In genomic region chr12:113222730-113223531, GRCh38 we compare ENCODE assay signal across 8 cellular contexts. TPM values are rescaled to one million over a fixed set of nuclear protein-coding genes. Genes with fewer than 3 reads are reported as not detected.
A peak's percentile ranks its signal among the peaks of the same experiment; 100 is the strongest.
DNase-seq lines count a peak whose midpoint lies in the region; ATAC-seq and TF ChIP-seq lines count a peak whose summit lies in the region.

No MANE protein-coding gene starts in this region.

- DNase-seq in activated effector memory CD4-positive, alpha-beta T cell treated with anti-CD3 and anti-CD28 coated beads, Interleukin-2, amount 50 U/mL, for 16 hours = peak; percentile 67
- DNase-seq in activated effector memory CD4-positive, alpha-beta T cell treated with Interleukin-2 at 50 U/mL for 16 hours = no peak
- DNase-seq in NCI-H2107 treated with DMSO at 0.1 percent for 48 hours (lab: John Stamatoyannopoulos, UW; ENCODE audit: unreplicated experiment) (peak; percentile 68), glutamatergic neuron (no peak), pulmonary artery endothelial cell (ENCODE audit: low read depth, low spot score) (peak; percentile 93), 8988T (no peak)

- no peak for ATAC-seq in HG03520 (IDR thresholded peaks at IDR 0.05; ENCODE audit: unreplicated experiment)

- no peak for TF ChIP-seq CTCF in glutamatergic neuron (IDR thresholded peaks at IDR 0.05; ENCODE audit: partially characterized antibody, unreplicated experiment)

- peaks cover 40% of the 10 kb centered on the region for H3K4me1 Mint-ChIP-seq in activated naive CD4-positive, alpha-beta T cell treated with anti-CD3 and anti-CD28 coated beads, Interleukin-2, amount 50 U/mL, for 24 hours
- peaks cover 7% of the 10 kb centered on the region for H3K4me1 Mint-ChIP-seq in glutamatergic neuron (ENCODE audit: low read depth, unreplicated experiment)

- H3K27me3 Mint-ChIP-seq in activated naive CD4-positive, alpha-beta T cell treated with anti-CD3 and anti-CD28 coated beads, Interleukin-2, amount 50 U/mL, for 24 hours = no peaks in the 10 kb centered on the region
- H3K27me3 Mint-ChIP-seq in glutamatergic neuron (ENCODE audit: unreplicated experiment) = no peaks in the 10 kb centered on the region

- no peaks in the 10 kb centered on the region for H3K36me3 Mint-ChIP-seq in activated naive CD4-positive, alpha-beta T cell treated with anti-CD3 and anti-CD28 coated beads, Interleukin-2, amount 50 U/mL, for 24 hours
- H3K36me3 Mint-ChIP-seq in glutamatergic neuron (ENCODE audit: unreplicated experiment) = no peaks in the 10 kb centered on the region

- peak overlapping the region; percentile 94 for H3K4me3 Mint-ChIP-seq in activated naive CD4-positive, alpha-beta T cell treated with anti-CD3 and anti-CD28 coated beads, Interleukin-2, amount 50 U/mL, for 24 hours
- H3K4me3 Mint-ChIP-seq in glutamatergic neuron (ENCODE audit: unreplicated experiment) = peak overlapping the region; percentile 30

- H3K9me3 Mint-ChIP-seq in activated naive CD4-positive, alpha-beta T cell treated with anti-CD3 and anti-CD28 coated beads, Interleukin-2, amount 50 U/mL, for 24 hours = no peaks in the 10 kb centered on the region
- peaks cover 3% of the 10 kb centered on the region for H3K9me3 Mint-ChIP-seq in glutamatergic neuron (ENCODE audit: unreplicated experiment)

- H3K27ac Mint-ChIP-seq in activated naive CD4-positive, alpha-beta T cell treated with anti-CD3 and anti-CD28 coated beads, Interleukin-2, amount 50 U/mL, for 24 hours = peak overlapping the region; percentile 94
- no peak overlapping the region for H3K27ac Mint-ChIP-seq in glutamatergic neuron (ENCODE audit: unreplicated experiment)

RNA-seq across cellular contexts. Expression of gene TPCN1, which starts 1.7 kb away (rescaled TPM):
- total RNA-seq in glutamatergic neuron (ENCODE audit: unreplicated experiment) (7.9 TPM), pulmonary artery endothelial cell (8.2 and 10.8 TPM in 2 replicates)

RNA-seq across cellular contexts. Expression of gene RITA1, which starts 37.4 kb away (rescaled TPM):
- total RNA-seq in glutamatergic neuron (ENCODE audit: unreplicated experiment) = 6.7 TPM
- 22.3 and 26.1 TPM in 2 replicates for total RNA-seq in pulmonary artery endothelial cell

RNA-seq across cellular contexts. Expression of gene DDX54, which starts 37.7 kb away (rescaled TPM):
- 16.9 TPM for total RNA-seq in glutamatergic neuron (ENCODE audit: unreplicated experiment)
- 47.5 and 49.1 TPM in 2 replicates for total RNA-seq in pulmonary artery endothelial cell

Comparison
In these comparisons a context has a peak if more than half of its experiments do, and no peak if none do; other contexts are left out.
1. DNase-seq: peak in activated effector memory CD4-positive, alpha-beta T cell treated with anti-CD3 and anti-CD28 coated beads, Interleukin-2, amount 50 U/mL, for 16 hours (single experiment), NCI-H2107 treated with DMSO at 0.1 percent for 48 hours (single experiment) and pulmonary artery endothelial cell (single experiment); none in activated effector memory CD4-positive, alpha-beta T cell treated with Interleukin-2 at 50 U/mL for 16 hours (single experiment), glutamatergic neuron (single experiment) and 8988T (single experiment).